ENCODE assay signal across 31 cellular contexts in genomic region chr6:47268572-47269187, GRCh38. TPM values are rescaled to one million over a fixed set of nuclear protein-coding genes. Genes with fewer than 3 reads are reported as not detected.
"Had no signal": no experiment of that assay in that cellular context is flagged by ENCODE, and none has a peak within 500 bp of the region (broad histone marks: within the 10 kb centered on the region; RNA-seq: fewer than 3 reads in every experiment).

No MANE protein-coding gene starts in this region.

- H3K27me3 ChIP-seq: breast epithelium, gastrocnemius medialis, neural progenitor cell, stomach, suprapubic skin, tibial artery had no signal

- H3K9ac ChIP-seq: neural progenitor cell, parathyroid adenoma had no signal

- H3K9me3 Mint-ChIP-seq: activated B cell treated with CpG ODN at 0.5 μM for 24 hours; stimulated activated naive B cell treated with anti-CD40 and anti-IgM and Interleukin-4, amounts not matched to agents 10 μg/mL and 1 μg/mL and 100 μg/mL, for 72 hours had no signal

- ATAC-seq: activated CD8-positive, alpha-beta memory T cell treated with anti-CD3 and anti-CD28 coated beads, Interleukin-2, amount 10 ng/mL, durations not matched to agents 7 days and 5 days; activated CD8-positive, alpha-beta T cell treated with anti-CD3 and anti-CD28 coated beads, Interleukin-2, amount 10 ng/mL, durations not matched to agents 7 days and 5 days; activated naive CD4-positive, alpha-beta T cell treated with anti-CD3 and anti-CD28 coated beads, Interleukin-2, amount 50 U/mL, for 72 hours; gastrocnemius medialis; left colon; naive thymus-derived CD4-positive, alpha-beta T cell; psoas muscle; stimulated activated naive B cell treated with anti-CD40 and anti-IgM and Interleukin-4, amounts not matched to agents 10 μg/mL and 1 μg/mL and 100 μg/mL, for 72 hours; T-helper 17 cell had no signal

- H3K79me2 ChIP-seq: parathyroid adenoma had no signal

- H3K27ac Mint-ChIP-seq: activated B cell treated with CpG ODN at 0.5 μM for 24 hours; activated CD8-positive, alpha-beta memory T cell treated with anti-CD3 and anti-CD28 coated beads, Interleukin-2, amount 10 ng/mL, durations not matched to agents 7 days and 5 days; activated CD8-positive, alpha-beta T cell treated with anti-CD3 and anti-CD28 coated beads, Interleukin-2, amount 10 ng/mL, durations not matched to agents 7 days and 5 days; naive thymus-derived CD4-positive, alpha-beta T cell; neural progenitor cell; stimulated activated naive B cell treated with anti-CD40 and anti-IgM and Interleukin-4, amounts not matched to agents 10 μg/mL and 1 μg/mL and 100 μg/mL, for 72 hours; T-helper 17 cell had no signal

- H3K27me3 Mint-ChIP-seq: stimulated activated naive B cell treated with anti-CD40 and anti-IgM and Interleukin-4, amounts not matched to agents 10 μg/mL and 1 μg/mL and 100 μg/mL, for 72 hours had no signal

- H3K4me3 ChIP-seq: breast epithelium, gastrocnemius medialis, neural progenitor cell, psoas muscle, smooth muscle cell, stomach, suprapubic skin, tibial artery had no signal

- H3K4me3 Mint-ChIP-seq: activated B cell treated with CpG ODN at 0.5 μM for 24 hours; activated CD8-positive, alpha-beta memory T cell treated with anti-CD3 and anti-CD28 coated beads, Interleukin-2, amount 10 ng/mL, durations not matched to agents 7 days and 5 days; activated CD8-positive, alpha-beta T cell treated with anti-CD3 and anti-CD28 coated beads, Interleukin-2, amount 10 ng/mL, durations not matched to agents 7 days and 5 days; central memory CD8-positive, alpha-beta T cell; naive thymus-derived CD4-positive, alpha-beta T cell; neural progenitor cell; stimulated activated naive B cell treated with anti-CD40 and anti-IgM and Interleukin-4, amounts not matched to agents 10 μg/mL and 1 μg/mL and 100 μg/mL, for 72 hours; T-helper 17 cell had no signal

- H3K36me3 ChIP-seq: breast epithelium, gastrocnemius medialis, neural progenitor cell, suprapubic skin, tibial artery had no signal

- H3K4me1 ChIP-seq: breast epithelium, gastrocnemius medialis, neural progenitor cell, parathyroid adenoma, psoas muscle, suprapubic skin, tibial artery had no signal

- H2AFZ ChIP-seq: neural progenitor cell, parathyroid adenoma had no signal

- H3K4me2 ChIP-seq: neural progenitor cell, smooth muscle cell had no signal

- H3K9me3 ChIP-seq: breast epithelium, gastrocnemius medialis, psoas muscle, stomach, suprapubic skin, tibial artery had no signal

- DNase-seq: activated B cell treated with CpG ODN at 0.5 μM for 24 hours; activated CD4-positive, alpha-beta T cell treated with anti-CD3 and anti-CD28 coated beads, Interleukin-2, amount 50 U/mL, for 1 hour; activated CD8-positive, alpha-beta memory T cell treated with anti-CD3 and anti-CD28 coated beads, Interleukin-2, amount 10 ng/mL, durations not matched to agents 7 days and 5 days; activated CD8-positive, alpha-beta T cell treated with anti-CD3 and anti-CD28 coated beads, Interleukin-2, amount 10 ng/mL, durations not matched to agents 7 days and 5 days; activated naive CD4-positive, alpha-beta T cell; activated T-cell treated with anti-CD3 and anti-CD28 coated beads, Interleukin-2, amount 50 U/mL, for 48 hours; effector CD8-positive, alpha-beta T cell; gastrocnemius medialis; glutamatergic neuron; hippocampal formation; kidney; left colon; midbrain; naive thymus-derived CD4-positive, alpha-beta T cell; occipital lobe; psoas muscle; stimulated activated CD4-positive, alpha-beta T cell treated with anti-CD3 and anti-CD28 coated beads, Interleukin-1b, Interleukin-23, amount 100 ng/mL, for 48 hours; stimulated activated CD4-positive, alpha-beta T cell treated with anti-CD3 and anti-CD28 coated beads, Interleukin-4, amount 100 ng/mL, for 4 hours; stimulated activated CD8-positive, alpha-beta memory T cell treated with anti-CD3 and anti-CD28 coated beads, Interleukin-4, amount 100 ng/mL, for 48 hours; stimulated activated naive B cell treated with anti-CD40 and anti-IgM and Interleukin-4, amounts not matched to agents 10 μg/mL and 1 μg/mL and 100 μg/mL, for 72 hours; stomach; T-helper 17 cell; T1000; tibial artery had no signal

- H3K4me1 Mint-ChIP-seq: activated B cell treated with CpG ODN at 0.5 μM for 24 hours; activated CD8-positive, alpha-beta memory T cell treated with anti-CD3 and anti-CD28 coated beads, Interleukin-2, amount 10 ng/mL, durations not matched to agents 7 days and 5 days; central memory CD8-positive, alpha-beta T cell; naive thymus-derived CD4-positive, alpha-beta T cell; neural progenitor cell; T-helper 17 cell had no signal

- H3K27ac ChIP-seq: breast epithelium, gastrocnemius medialis, neural progenitor cell, parathyroid adenoma, psoas muscle, suprapubic skin, tibial artery had no signal

- H3K36me3 Mint-ChIP-seq: activated CD8-positive, alpha-beta memory T cell treated with anti-CD3 and anti-CD28 coated beads, Interleukin-2, amount 10 ng/mL, durations not matched to agents 7 days and 5 days; activated naive CD4-positive, alpha-beta T cell treated with anti-CD3 and anti-CD28 coated beads, Interleukin-2, amount 50 U/mL, for 72 hours; naive thymus-derived CD4-positive, alpha-beta T cell; stimulated activated naive B cell treated with anti-CD40 and anti-IgM and Interleukin-4, amounts not matched to agents 10 μg/mL and 1 μg/mL and 100 μg/mL, for 72 hours had no signal

RNA-seq across cellular contexts. Expression of gene TNFRSF21, which starts 41.0 kb away (rescaled TPM):
- polyA plus RNA-seq: naive thymus-derived CD4-positive, alpha-beta T cell had no signal
